ENCODE assay signal across 1 cellular context in the genomic region with DNA sequence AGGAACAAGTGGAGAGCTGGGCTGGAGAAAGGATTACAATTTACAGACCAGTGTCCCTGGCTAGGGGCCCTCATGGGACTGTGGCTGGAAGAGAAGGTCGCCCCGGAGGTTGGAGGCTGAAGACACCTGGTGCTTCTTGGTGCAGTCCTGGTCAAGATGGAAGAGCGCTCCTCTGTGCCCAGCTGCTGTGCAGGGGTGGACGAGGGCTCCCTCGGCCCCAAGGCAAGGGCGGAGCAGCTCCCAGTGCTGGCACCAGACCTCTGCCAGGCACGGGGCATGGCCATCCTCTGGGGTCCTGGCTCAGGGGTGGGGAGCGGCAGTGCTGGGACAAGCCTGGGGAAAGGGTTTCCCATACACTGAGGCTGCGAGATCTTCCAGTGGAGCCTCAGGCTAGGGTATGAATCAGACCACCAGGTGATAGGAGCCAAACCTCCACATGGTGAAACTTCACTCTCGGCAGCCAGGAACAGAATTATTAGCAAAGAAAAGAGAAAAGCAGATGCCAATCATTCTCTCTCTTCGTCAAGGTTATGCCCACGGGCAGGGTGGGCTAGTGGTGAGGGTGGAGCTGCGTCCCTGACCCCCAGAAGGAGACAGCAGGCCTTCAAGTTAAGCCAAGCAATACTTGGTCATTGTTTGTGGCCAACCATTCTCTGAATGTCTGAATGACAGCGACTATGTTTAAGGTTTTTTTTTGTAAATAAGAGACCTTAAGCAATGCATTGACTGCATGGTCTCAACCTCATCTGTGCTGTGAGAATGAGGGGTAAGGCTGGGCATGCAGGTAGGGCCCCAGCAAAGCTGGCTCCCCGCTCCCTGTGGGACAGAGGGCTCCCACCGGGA.
TF ChIP-seq lines count a peak whose summit lies in the region.

No MANE protein-coding gene starts in this region.

TF ChIP-seq in K562, 482 proteins besides CTCF, POLR2A, EP300 and RAD21 (continued from another document and continues in another):
- TF ChIP-seq, protein P1, sequence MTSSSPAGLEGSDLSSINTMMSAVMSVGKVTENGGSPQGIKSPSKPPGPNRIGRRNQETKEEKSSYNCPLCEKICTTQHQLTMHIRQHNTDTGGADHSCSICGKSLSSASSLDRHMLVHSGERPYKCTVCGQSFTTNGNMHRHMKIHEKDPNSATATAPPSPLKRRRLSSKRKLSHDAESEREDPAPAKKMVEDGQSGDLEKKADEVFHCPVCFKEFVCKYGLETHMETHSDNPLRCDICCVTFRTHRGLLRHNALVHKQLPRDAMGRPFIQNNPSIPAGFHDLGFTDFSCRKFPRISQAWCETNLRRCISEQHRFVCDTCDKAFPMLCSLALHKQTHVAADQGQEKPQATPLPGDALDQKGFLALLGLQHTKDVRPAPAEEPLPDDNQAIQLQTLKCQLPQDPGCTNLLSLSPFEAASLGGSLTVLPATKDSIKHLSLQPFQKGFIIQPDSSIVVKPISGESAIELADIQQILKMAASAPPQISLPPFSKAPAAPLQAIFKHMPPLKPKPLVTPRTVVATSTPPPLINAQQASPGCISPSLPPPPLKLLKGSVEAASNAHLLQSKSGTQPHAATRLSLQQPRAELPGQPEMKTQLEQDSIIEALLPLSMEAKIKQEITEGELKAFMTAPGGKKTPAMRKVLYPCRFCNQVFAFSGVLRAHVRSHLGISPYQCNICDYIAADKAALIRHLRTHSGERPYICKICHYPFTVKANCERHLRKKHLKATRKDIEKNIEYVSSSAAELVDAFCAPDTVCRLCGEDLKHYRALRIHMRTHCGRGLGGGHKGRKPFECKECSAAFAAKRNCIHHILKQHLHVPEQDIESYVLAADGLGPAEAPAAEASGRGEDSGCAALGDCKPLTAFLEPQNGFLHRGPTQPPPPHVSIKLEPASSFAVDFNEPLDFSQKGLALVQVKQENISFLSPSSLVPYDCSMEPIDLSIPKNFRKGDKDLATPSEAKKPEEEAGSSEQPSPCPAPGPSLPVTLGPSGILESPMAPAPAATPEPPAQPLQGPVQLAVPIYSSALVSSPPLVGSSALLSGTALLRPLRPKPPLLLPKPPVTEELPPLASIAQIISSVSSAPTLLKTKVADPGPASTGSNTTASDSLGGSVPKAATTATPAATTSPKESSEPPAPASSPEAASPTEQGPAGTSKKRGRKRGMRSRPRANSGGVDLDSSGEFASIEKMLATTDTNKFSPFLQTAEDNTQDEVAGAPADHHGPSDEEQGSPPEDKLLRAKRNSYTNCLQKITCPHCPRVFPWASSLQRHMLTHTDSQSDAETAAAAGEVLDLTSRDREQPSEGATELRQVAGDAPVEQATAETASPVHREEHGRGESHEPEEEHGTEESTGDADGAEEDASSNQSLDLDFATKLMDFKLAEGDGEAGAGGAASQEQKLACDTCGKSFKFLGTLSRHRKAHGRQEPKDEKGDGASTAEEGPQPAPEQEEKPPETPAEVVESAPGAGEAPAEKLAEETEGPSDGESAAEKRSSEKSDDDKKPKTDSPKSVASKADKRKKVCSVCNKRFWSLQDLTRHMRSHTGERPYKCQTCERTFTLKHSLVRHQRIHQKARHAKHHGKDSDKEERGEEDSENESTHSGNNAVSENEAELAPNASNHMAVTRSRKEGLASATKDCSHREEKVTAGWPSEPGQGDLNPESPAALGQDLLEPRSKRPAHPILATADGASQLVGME (CRISPR knock-in tag; IDR thresholded peaks at IDR 0.05): 0 out of 2 replicates have a peak, but pooled peaks have one; percentile 23
- no peak for TF ChIP-seq SMAD1 (IDR thresholded peaks at IDR 0.05; ENCODE audit: low read depth, low read length, partially characterized antibody)
- TF ChIP-seq RBM25 (IDR thresholded peaks at IDR 0.05; ENCODE audit: low read depth, low read length, severe bottlenecking): no peak
- TF ChIP-seq, protein P2, sequence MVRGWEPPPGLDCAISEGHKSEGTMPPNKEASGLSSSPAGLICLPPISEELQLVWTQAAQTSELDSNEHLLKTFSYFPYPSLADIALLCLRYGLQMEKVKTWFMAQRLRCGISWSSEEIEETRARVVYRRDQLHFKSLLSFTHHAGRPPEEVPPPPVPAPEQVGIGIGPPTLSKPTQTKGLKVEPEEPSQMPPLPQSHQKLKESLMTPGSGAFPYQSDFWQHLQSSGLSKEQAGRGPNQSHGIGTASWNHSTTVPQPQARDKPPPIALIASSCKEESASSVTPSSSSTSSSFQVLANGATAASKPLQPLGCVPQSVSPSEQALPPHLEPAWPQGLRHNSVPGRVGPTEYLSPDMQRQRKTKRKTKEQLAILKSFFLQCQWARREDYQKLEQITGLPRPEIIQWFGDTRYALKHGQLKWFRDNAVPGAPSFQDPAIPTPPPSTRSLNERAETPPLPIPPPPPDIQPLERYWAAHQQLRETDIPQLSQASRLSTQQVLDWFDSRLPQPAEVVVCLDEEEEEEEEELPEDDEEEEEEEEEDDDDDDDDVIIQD (CRISPR knock-in tag; IDR thresholded peaks at IDR 0.05): no peak
- no peak for TF ChIP-seq ZNF197 (CRISPR knock-in tag; IDR thresholded peaks at IDR 0.05; ENCODE audit: low read depth)
- TF ChIP-seq KAT2B (IDR thresholded peaks at IDR 0.05; ENCODE audit: low read depth, low read length): no peak
- TF ChIP-seq DIDO1 (tag; IDR thresholded peaks at IDR 0.05; ENCODE audit: low read depth): no peak
- TF ChIP-seq XRCC3 (IDR thresholded peaks at IDR 0.05): no peak
- TF ChIP-seq ZNF668 (CRISPR knock-in tag; IDR thresholded peaks at IDR 0.05): no peak
- no peak for TF ChIP-seq NFRKB (IDR thresholded peaks at IDR 0.05; ENCODE audit: low read depth)
- TF ChIP-seq SAFB2 (IDR thresholded peaks at IDR 0.05; ENCODE audit: borderline replicate concordance, low read depth, low read length, severe bottlenecking): no peak
- TF ChIP-seq ZNF583 (CRISPR knock-in tag; IDR thresholded peaks at IDR 0.05): peak; percentile 40; the same call in 1 of the 2 replicates
- no peak for TF ChIP-seq FOXM1 (IDR thresholded peaks at IDR 0.05; ENCODE audit: low read depth)
- TF ChIP-seq FOXM1 (CRISPR knock-in tag; IDR thresholded peaks at IDR 0.05; ENCODE audit: low read depth): no peak
- TF ChIP-seq WHSC1 (IDR thresholded peaks at IDR 0.05; ENCODE audit: low read length): peak; percentile 50
- no peak for TF ChIP-seq BRF1 (IDR thresholded peaks at IDR 0.05; ENCODE audit: borderline replicate concordance, extremely low read depth, insufficient read length)
- no peak for TF ChIP-seq ZNF778 (CRISPR knock-in tag; IDR thresholded peaks at IDR 0.05)
- TF ChIP-seq SRF (CRISPR knock-in tag; IDR thresholded peaks at IDR 0.05): 0 out of 4 replicates have a peak, but pooled peaks of 1 of the 2 experiments have one; percentile 46
- 0 out of 2 replicates have a peak, but pooled peaks have one; percentile 21 for TF ChIP-seq ERF (CRISPR knock-in tag; IDR thresholded peaks at IDR 0.05)
- TF ChIP-seq ZKSCAN1 (IDR thresholded peaks at IDR 0.05; ENCODE audit: low read depth, low read length): no peak
- TF ChIP-seq ZNF184 (CRISPR knock-in tag; IDR thresholded peaks at IDR 0.05): 0 out of 2 replicates have a peak, but pooled peaks have one; percentile 40
- TF ChIP-seq HDAC3 (IDR thresholded peaks at IDR 0.05; ENCODE audit: borderline replicate concordance, partially characterized antibody): no peak
- TF ChIP-seq, protein P3, sequence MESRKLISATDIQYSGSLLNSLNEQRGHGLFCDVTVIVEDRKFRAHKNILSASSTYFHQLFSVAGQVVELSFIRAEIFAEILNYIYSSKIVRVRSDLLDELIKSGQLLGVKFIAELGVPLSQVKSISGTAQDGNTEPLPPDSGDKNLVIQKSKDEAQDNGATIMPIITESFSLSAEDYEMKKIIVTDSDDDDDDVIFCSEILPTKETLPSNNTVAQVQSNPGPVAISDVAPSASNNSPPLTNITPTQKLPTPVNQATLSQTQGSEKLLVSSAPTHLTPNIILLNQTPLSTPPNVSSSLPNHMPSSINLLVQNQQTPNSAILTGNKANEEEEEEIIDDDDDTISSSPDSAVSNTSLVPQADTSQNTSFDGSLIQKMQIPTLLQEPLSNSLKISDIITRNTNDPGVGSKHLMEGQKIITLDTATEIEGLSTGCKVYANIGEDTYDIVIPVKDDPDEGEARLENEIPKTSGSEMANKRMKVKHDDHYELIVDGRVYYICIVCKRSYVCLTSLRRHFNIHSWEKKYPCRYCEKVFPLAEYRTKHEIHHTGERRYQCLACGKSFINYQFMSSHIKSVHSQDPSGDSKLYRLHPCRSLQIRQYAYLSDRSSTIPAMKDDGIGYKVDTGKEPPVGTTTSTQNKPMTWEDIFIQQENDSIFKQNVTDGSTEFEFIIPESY (CRISPR knock-in tag; IDR thresholded peaks at IDR 0.05): no peak
- no peak for TF ChIP-seq LCOR (CRISPR knock-in tag; IDR thresholded peaks at IDR 0.05)
- TF ChIP-seq MCM2 (IDR thresholded peaks at IDR 0.05; ENCODE audit: low read depth): no peak
- TF ChIP-seq OTX1 (CRISPR knock-in tag; IDR thresholded peaks at IDR 0.05): no peak
- no peak for TF ChIP-seq FOXK2 (conservative IDR thresholded peaks at IDR 0.05 in 1 of 2, IDR thresholded peaks at IDR 0.05 in 1 of 2; ENCODE audit: low read depth in 2 of 2)
- TF ChIP-seq, protein P4, sequence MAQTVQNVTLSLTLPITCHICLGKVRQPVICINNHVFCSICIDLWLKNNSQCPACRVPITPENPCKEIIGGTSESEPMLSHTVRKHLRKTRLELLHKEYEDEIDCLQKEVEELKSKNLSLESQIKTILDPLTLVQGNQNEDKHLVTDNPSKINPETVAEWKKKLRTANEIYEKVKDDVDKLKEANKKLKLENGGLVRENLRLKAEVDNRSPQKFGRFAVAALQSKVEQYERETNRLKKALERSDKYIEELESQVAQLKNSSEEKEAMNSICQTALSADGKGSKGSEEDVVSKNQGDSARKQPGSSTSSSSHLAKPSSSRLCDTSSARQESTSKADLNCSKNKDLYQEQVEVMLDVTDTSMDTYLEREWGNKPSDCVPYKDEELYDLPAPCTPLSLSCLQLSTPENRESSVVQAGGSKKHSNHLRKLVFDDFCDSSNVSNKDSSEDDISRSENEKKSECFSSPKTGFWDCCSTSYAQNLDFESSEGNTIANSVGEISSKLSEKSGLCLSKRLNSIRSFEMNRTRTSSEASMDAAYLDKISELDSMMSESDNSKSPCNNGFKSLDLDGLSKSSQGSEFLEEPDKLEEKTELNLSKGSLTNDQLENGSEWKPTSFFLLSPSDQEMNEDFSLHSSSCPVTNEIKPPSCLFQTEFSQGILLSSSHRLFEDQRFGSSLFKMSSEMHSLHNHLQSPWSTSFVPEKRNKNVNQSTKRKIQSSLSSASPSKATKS (CRISPR knock-in tag; IDR thresholded peaks at IDR 0.05): no peak
- TF ChIP-seq ZNF696 (CRISPR knock-in tag; conservative IDR thresholded peaks at IDR 0.05): no peak
- TF ChIP-seq, protein P5, sequence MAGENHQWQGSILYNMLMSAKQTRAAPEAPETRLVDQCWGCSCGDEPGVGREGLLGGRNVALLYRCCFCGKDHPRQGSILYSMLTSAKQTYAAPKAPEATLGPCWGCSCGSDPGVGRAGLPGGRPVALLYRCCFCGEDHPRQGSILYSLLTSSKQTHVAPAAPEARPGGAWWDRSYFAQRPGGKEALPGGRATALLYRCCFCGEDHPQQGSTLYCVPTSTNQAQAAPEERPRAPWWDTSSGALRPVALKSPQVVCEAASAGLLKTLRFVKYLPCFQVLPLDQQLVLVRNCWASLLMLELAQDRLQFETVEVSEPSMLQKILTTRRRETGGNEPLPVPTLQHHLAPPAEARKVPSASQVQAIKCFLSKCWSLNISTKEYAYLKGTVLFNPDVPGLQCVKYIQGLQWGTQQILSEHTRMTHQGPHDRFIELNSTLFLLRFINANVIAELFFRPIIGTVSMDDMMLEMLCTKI (IDR thresholded peaks at IDR 0.05; ENCODE audit: partially characterized antibody): no peak
- TF ChIP-seq, protein P6, sequence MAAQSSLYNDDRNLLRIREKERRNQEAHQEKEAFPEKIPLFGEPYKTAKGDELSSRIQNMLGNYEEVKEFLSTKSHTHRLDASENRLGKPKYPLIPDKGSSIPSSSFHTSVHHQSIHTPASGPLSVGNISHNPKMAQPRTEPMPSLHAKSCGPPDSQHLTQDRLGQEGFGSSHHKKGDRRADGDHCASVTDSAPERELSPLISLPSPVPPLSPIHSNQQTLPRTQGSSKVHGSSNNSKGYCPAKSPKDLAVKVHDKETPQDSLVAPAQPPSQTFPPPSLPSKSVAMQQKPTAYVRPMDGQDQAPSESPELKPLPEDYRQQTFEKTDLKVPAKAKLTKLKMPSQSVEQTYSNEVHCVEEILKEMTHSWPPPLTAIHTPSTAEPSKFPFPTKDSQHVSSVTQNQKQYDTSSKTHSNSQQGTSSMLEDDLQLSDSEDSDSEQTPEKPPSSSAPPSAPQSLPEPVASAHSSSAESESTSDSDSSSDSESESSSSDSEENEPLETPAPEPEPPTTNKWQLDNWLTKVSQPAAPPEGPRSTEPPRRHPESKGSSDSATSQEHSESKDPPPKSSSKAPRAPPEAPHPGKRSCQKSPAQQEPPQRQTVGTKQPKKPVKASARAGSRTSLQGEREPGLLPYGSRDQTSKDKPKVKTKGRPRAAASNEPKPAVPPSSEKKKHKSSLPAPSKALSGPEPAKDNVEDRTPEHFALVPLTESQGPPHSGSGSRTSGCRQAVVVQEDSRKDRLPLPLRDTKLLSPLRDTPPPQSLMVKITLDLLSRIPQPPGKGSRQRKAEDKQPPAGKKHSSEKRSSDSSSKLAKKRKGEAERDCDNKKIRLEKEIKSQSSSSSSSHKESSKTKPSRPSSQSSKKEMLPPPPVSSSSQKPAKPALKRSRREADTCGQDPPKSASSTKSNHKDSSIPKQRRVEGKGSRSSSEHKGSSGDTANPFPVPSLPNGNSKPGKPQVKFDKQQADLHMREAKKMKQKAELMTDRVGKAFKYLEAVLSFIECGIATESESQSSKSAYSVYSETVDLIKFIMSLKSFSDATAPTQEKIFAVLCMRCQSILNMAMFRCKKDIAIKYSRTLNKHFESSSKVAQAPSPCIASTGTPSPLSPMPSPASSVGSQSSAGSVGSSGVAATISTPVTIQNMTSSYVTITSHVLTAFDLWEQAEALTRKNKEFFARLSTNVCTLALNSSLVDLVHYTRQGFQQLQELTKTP (IDR thresholded peaks at IDR 0.05; ENCODE audit: low read depth in 1 of 2, partially characterized antibody in 2 of 2): no peak
- TF ChIP-seq, protein P7, sequence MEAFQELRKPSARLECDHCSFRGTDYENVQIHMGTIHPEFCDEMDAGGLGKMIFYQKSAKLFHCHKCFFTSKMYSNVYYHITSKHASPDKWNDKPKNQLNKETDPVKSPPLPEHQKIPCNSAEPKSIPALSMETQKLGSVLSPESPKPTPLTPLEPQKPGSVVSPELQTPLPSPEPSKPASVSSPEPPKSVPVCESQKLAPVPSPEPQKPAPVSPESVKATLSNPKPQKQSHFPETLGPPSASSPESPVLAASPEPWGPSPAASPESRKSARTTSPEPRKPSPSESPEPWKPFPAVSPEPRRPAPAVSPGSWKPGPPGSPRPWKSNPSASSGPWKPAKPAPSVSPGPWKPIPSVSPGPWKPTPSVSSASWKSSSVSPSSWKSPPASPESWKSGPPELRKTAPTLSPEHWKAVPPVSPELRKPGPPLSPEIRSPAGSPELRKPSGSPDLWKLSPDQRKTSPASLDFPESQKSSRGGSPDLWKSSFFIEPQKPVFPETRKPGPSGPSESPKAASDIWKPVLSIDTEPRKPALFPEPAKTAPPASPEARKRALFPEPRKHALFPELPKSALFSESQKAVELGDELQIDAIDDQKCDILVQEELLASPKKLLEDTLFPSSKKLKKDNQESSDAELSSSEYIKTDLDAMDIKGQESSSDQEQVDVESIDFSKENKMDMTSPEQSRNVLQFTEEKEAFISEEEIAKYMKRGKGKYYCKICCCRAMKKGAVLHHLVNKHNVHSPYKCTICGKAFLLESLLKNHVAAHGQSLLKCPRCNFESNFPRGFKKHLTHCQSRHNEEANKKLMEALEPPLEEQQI (IDR thresholded peaks at IDR 0.05): no peak
- TF ChIP-seq, protein P8, sequence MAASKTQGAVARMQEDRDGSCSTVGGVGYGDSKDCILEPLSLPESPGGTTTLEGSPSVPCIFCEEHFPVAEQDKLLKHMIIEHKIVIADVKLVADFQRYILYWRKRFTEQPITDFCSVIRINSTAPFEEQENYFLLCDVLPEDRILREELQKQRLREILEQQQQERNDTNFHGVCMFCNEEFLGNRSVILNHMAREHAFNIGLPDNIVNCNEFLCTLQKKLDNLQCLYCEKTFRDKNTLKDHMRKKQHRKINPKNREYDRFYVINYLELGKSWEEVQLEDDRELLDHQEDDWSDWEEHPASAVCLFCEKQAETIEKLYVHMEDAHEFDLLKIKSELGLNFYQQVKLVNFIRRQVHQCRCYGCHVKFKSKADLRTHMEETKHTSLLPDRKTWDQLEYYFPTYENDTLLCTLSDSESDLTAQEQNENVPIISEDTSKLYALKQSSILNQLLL (CRISPR knock-in tag; IDR thresholded peaks at IDR 0.05; ENCODE audit: borderline replicate concordance): 0 out of 2 replicates have a peak, but pooled peaks have one; percentile 61
